17 cellular contexts compared by ENCODE assay signal in the genomic region with DNA sequence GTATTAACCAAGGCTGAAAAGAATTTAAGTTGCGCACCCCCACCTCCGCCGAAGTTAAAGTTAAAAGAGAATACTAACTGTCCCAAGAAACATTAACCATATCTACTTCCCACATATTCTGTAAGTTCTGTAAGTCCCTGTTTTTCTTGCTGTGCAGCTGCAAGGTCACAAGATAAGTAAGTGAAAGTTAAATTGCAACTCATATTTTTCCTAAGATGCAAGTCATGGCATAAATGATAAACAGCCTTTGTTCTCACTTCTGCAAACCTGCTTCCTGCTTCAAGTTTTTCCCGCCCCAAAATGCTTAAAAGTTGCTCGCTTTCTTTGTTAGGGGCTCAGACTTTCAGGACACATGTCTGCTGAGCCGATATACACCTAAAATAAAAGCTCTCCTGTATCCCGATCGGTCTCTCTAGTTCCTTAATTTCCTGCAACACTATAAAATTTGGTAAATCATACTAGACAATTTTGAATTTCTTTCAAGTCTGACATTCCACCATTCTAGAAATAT. TPM values are rescaled to one million over a fixed set of nuclear protein-coding genes. Genes with fewer than 3 reads are reported as not detected.
DNase-seq lines count a peak whose midpoint lies in the region; ATAC-seq, FAIRE-seq and TF ChIP-seq lines count a peak whose summit lies in the region.
"Had no signal": no experiment of that assay in that cellular context is flagged by ENCODE, and none has a peak within 500 bp of the region (broad histone marks: within the 10 kb centered on the region; RNA-seq: fewer than 3 reads in every experiment).

No MANE protein-coding gene starts in this region.

- ATAC-seq in A549, result no peak
- ATAC-seq in GM21390 (IDR thresholded peaks at IDR 0.05; ENCODE audit: unreplicated experiment), result peak; percentile 68
- ATAC-seq: HCT116 had no signal

- no peak for TF ChIP-seq POLR2A in A549 (IDR thresholded peaks at IDR 0.05; ENCODE audit: low read length)
- no peak for TF ChIP-seq POLR2A in stomach (IDR thresholded peaks at IDR 0.05)

- TF ChIP-seq RAD21 in A549 (conservative IDR thresholded peaks at IDR 0.05 in 1 of 2, IDR thresholded peaks at IDR 0.05 in 1 of 2), result no peak

- H3K4me1 ChIP-seq in A549 (no peaks in the 10 kb centered on the region), stomach (no peaks in the 10 kb centered on the region)

- H3K27ac ChIP-seq in A549 (no peak overlapping the region), stomach (peak overlapping the region in 2 of 5 donors; percentile 1 to 13)

- no peak overlapping the region for H3K4me2 ChIP-seq in A549

- TF ChIP-seq EP300 in A549 (IDR thresholded peaks at IDR 0.05) (no peak), stomach (IDR thresholded peaks at IDR 0.05) (no peak)

- H3K27me3 ChIP-seq in stomach, result no peaks in the 10 kb centered on the region

- FAIRE-seq in A549 (lab: Jason Lieb, UNC), result no peak

- TF ChIP-seq CTCF in A549 (IDR thresholded peaks at IDR 0.05) (no peak), stomach (IDR thresholded peaks at IDR 0.05) (no peak)

- H3K4me3 ChIP-seq in A549 (no peak overlapping the region), stomach (peak overlapping the region in 1 of 4 donors; percentile 7)

- WGBS in A549 (ENCODE audit: missing lambda C conversion rate), result 74% methylated on average over 8 of the region's 8 CpGs
- WGBS in stomach, 5 donors, result 24 to 39% (median 36%) methylated on average over 8 of the region's 8 CpGs

- intact Hi-C loops in stomach (cut with DNase I; ENCODE audit: low total_unique reads), result no loop called here

- peaks cover 0 to 18% (median 6%) of the 10 kb centered on the region in 4 donors for H3K36me3 ChIP-seq in stomach

- CTCF ChIA-PET in A549 (lab: Yijun Ruan, JAX), result no interaction called here

- H3K9me3 ChIP-seq in A549 (no peaks in the 10 kb centered on the region), stomach (no peaks in the 10 kb centered on the region)

- no peak for DNase-seq in A549 (ENCODE audit: low read depth in 1 of 2, low spot score in 1 of 2)
- DNase-seq in UCSD-AML1 (lab: John Stamatoyannopoulos, UW; ENCODE audit: unreplicated experiment), result peak; percentile 14
- DNase-seq in left kidney (ENCODE audit: low read depth, low spot score), result peak; percentile 18
- DNase-seq in NCI-H2196 treated with DMSO at 0.1 percent for 48 hours (lab: John Stamatoyannopoulos, UW; ENCODE audit: unreplicated experiment), result no peak
- no peak for DNase-seq in Ammon's horn (ENCODE audit: low spot score)
- DNase-seq in stomach, result no peak
- DNase-seq in NCI-H2171 treated with DMSO at 0.1 percent for 48 hours (lab: John Stamatoyannopoulos, UW), result no peak
- DNase-seq: activated CD4-positive, alpha-beta T cell treated with anti-CD3 and anti-CD28 coated beads, Interleukin-2, amount 50 U/mL, for 4 hours; activated gamma-delta T cell; caudate nucleus; Kasumi-1; NCI-H510A; posterior cingulate gyrus; stimulated activated CD4-positive, alpha-beta T cell treated with anti-CD3 and anti-CD28 coated beads, Interleukin-4, amount 100 ng/mL, for 1 hour had no signal

- POLR2A ChIA-PET in A549 (lab: Yijun Ruan, JAX), result no interaction called here

TF ChIP-seq in A549, 52 proteins besides CTCF, POLR2A, EP300 and RAD21:
- TF ChIP-seq CBX8 (IDR thresholded peaks at IDR 0.05) (no peak), TFCP2L1 (CRISPR knock-in tag; IDR thresholded peaks at IDR 0.05) (no peak), NFE2L2 (conservative IDR thresholded peaks at IDR 0.05; ENCODE audit: low read length) (0 out of 2 replicates have a peak, but pooled peaks have one; percentile 52)
TF ChIP-seq in A549: peak in this region for 1.

RNA-seq across cellular contexts. Expression of a gene that starts 32.6 kb away (rescaled TPM):
- polyA plus RNA-seq in A549 (2011; rRNA removed) (0.01 TPM in 1 of 2 replicates, not detected in the other), A549 (2017; fragmentation: RNase III; extraction: RNeasy Plus Mini Kit Qiagen cat#74134 plus additional on column Dnase treatment) (0.03 TPM in 1 of 3 replicates, not detected in the others), stomach (1 to 10 TPM; 1.4 to 2.3 (median 1.7) TPM)
- not detected in 2 replicates for polyA plus RNA-seq in A549 (2012; cell fraction: cytosol; rRNA removed)
- not detected in 2 replicates for polyA plus RNA-seq in A549 (2012; cell fraction: nucleus; rRNA removed)
- polyA minus RNA-seq in A549 (2011; rRNA and poly(A)+ RNA removed), result not detected in 2 replicates
- total RNA-seq in stomach, result 10 to 100 TPM in 3 of 5 donors, 1 to 10 TPM in 2; 4.1 to 38.5 (median 30.4) TPM
- total RNA-seq: G401 had no signal

RNA-seq across cellular contexts. Expression of a gene that starts 48.4 kb away (rescaled TPM):
- 0.05 TPM in 2 replicates for polyA plus RNA-seq in A549 (2011; rRNA removed)
- not detected in 2 replicates for polyA plus RNA-seq in A549 (2012; cell fraction: cytosol; rRNA removed)
- polyA plus RNA-seq in A549 (2012; cell fraction: nucleus; rRNA removed), result not detected in 2 replicates
- polyA plus RNA-seq in A549 (2017; fragmentation: RNase III; extraction: RNeasy Plus Mini Kit Qiagen cat#74134 plus additional on column Dnase treatment), result 0.05 TPM in 1 of 3 replicates, not detected in the others
- not detected in 2 replicates for polyA minus RNA-seq in A549 (2011; rRNA and poly(A)+ RNA removed)
- 10 to 100 TPM; 13.3 to 97.9 (median 25.9) TPM for total RNA-seq in stomach
- 10 to 100 TPM in 1 of 3 donors, 1 to 10 TPM in 2; 4.5 to 11.9 (median 4.7) TPM for polyA plus RNA-seq in stomach

Comparison
In these comparisons a context has a peak if more than half of its experiments do, and no peak if none do; other contexts are left out.
1. DNase-seq: peak in UCSD-AML1 (single experiment) and left kidney (single experiment); none in A549 (0 of 2), NCI-H2196 treated with DMSO at 0.1 percent for 48 hours (single experiment), Ammon's horn (single experiment), stomach (single experiment) and NCI-H2171 treated with DMSO at 0.1 percent for 48 hours (single experiment).
2. RNA of a gene that starts 48.4 kb away (polyA plus RNA-seq): 4.5 to 11.9 TPM in stomach; 0.05 TPM in A549; every median in the first group is over 4 times any median in the second.